Comparison of ENCODE assay signal across 7 cellular contexts in genomic region chr20:16729080-16729479, GRCh38. TPM values are rescaled to one million over a fixed set of nuclear protein-coding genes. Genes with fewer than 3 reads are reported as not detected.
DNase-seq lines count a peak whose midpoint lies in the region; TF ChIP-seq lines count a peak whose summit lies in the region.

No MANE protein-coding gene starts in this region.

- H3K9me3 ChIP-seq in hepatocyte (ENCODE audit: low read depth) (no peaks in the 10 kb centered on the region), tibial nerve (peaks cover 0 to 4% (median 0%) of the 10 kb centered on the region in 4 donors)

- peak overlapping the region; percentile 99 for H2AFZ ChIP-seq in hepatocyte

- no peak for TF ChIP-seq EP300 in tibial nerve (IDR thresholded peaks at IDR 0.05)

- no peak for TF ChIP-seq POLR2A in tibial nerve (IDR thresholded peaks at IDR 0.05)

- no peaks in the 10 kb centered on the region for H3K27me3 Mint-ChIP-seq in HFFc6 (ENCODE audit: insufficient read depth)

- TF ChIP-seq CTCF in HFFc6 (IDR thresholded peaks at IDR 0.05) (no peak), VCaP (conservative IDR thresholded peaks at IDR 0.05) (no peak), hepatocyte (IDR thresholded peaks at IDR 0.05; ENCODE audit: poor library complexity) (no peak), tibial nerve (IDR thresholded peaks at IDR 0.05) (no peak)

- peaks cover 39% of the 10 kb centered on the region for H3K79me2 ChIP-seq in hepatocyte

- H3K4me1 ChIP-seq in hepatocyte (ENCODE audit: insufficient read depth), result peaks cover 15% of the 10 kb centered on the region
- peaks cover 0 to 40% (median 12%) of the 10 kb centered on the region in 4 donors for H3K4me1 ChIP-seq in tibial nerve

- H3K4me1 Mint-ChIP-seq in HFFc6 (ENCODE audit: low read depth), result peaks cover 19% of the 10 kb centered on the region

- H4K20me1 ChIP-seq in hepatocyte (ENCODE audit: insufficient read depth, poor library complexity, severe bottlenecking), result peaks cover 7% of the 10 kb centered on the region

- H3K36me3 ChIP-seq in hepatocyte (replicated peaks; ENCODE audit: insufficient read depth, low read depth) (no peaks in the 10 kb centered on the region), tibial nerve (peaks cover 0 to 22% (median 0%) of the 10 kb centered on the region in 3 donors)

- DNase-seq in HFFc6, result no peak
- DNase-seq in hepatocyte (ENCODE audit: low spot score), result no peak
- no peak for DNase-seq in tibial nerve (ENCODE audit: low spot score in 2 of 2)
- no peak for DNase-seq in EL
- DNase-seq in HEK293T (ENCODE audit: extremely low spot score), result no peak

- peak overlapping the region; percentile 76 for H3K4me2 ChIP-seq in hepatocyte

- CTCF ChIA-PET in HEK293T (lab: Yijun Ruan, JAX), result no interaction called here

- peak overlapping the region; percentile 99 for H3K4me3 Mint-ChIP-seq in HFFc6

- POLR2A ChIA-PET in HEK293T (lab: Yijun Ruan, JAX), result no interaction called here

- H3K9me2 ChIP-seq in hepatocyte (replicated peaks; ENCODE audit: insufficient read depth), result no peaks in the 10 kb centered on the region

- H3K27ac Mint-ChIP-seq in HFFc6, result peak overlapping the region; percentile 99

- no peaks in the 10 kb centered on the region for H3K9me3 Mint-ChIP-seq in HFFc6

- H3K27me3 ChIP-seq in hepatocyte, result peaks cover 22% of the 10 kb centered on the region
- peaks cover 0 to 30% of the 10 kb centered on the region in 2 donors for H3K27me3 ChIP-seq in tibial nerve

- H3K4me3 ChIP-seq in hepatocyte, result peak overlapping the region; percentile 51
- peak overlapping the region in 4 of 7 experiments; percentile 78 to 96 (median 86) for H3K4me3 ChIP-seq in skin epidermis
- peak overlapping the region in 2 of 4 donors; percentile 64 to 76 for H3K4me3 ChIP-seq in tibial nerve

- H3K27ac ChIP-seq in VCaP, result peak overlapping the region; percentile 96
- H3K27ac ChIP-seq in hepatocyte, result peak overlapping the region; percentile 73
- H3K27ac ChIP-seq in skin epidermis, result peak overlapping the region in 6 of 21 experiments; percentile 83 to 94 (median 90)
- peak overlapping the region in 1 of 4 donors; percentile 90 for H3K27ac ChIP-seq in tibial nerve

- peaks cover 27% of the 10 kb centered on the region for H3K36me3 Mint-ChIP-seq in HFFc6 (ENCODE audit: low read depth)

- WGBS in hepatocyte (ENCODE audit: low lambda C conversion rate, missing lambda C conversion rate), result 95% methylated on average over 1 of the region's 1 CpG
- 97% methylated on average over 1 of the region's 1 CpG for WGBS in tibial nerve, 2 donors

TF ChIP-seq in HEK293T, 16 proteins besides CTCF, POLR2A, EP300 and RAD21:
- TF ChIP-seq NFRKB (IDR thresholded peaks at IDR 0.05), result no peak
- no peak for TF ChIP-seq BHLHE40 (IDR thresholded peaks at IDR 0.05; ENCODE audit: borderline replicate concordance)
- TF ChIP-seq L3MBTL2 (conservative IDR thresholded peaks at IDR 0.05), result no peak
- no peak for TF ChIP-seq FOXM1 (IDR thresholded peaks at IDR 0.05; ENCODE audit: borderline replicate concordance)
- no peak for TF ChIP-seq HDGF (IDR thresholded peaks at IDR 0.05; ENCODE audit: borderline replicate concordance)
- no peak for TF ChIP-seq ZNF384 (IDR thresholded peaks at IDR 0.05)
- no peak for TF ChIP-seq ARNT (IDR thresholded peaks at IDR 0.05)
- TF ChIP-seq ELF4 (IDR thresholded peaks at IDR 0.05), result no peak
- TF ChIP-seq CTBP1 (IDR thresholded peaks at IDR 0.05; ENCODE audit: borderline replicate concordance), result no peak
- TF ChIP-seq LEF1 (IDR thresholded peaks at IDR 0.05; ENCODE audit: borderline replicate concordance), result no peak

RNA-seq across cellular contexts. Expression of gene SNRPB2, which starts 0.7 kb away (rescaled TPM):
- 10 to 100 TPM; 61.8 to 84.8 (median 77.0) TPM for total RNA-seq in HFFc6 (2021; fragmentation: NEBNext Ultra II Directional; extraction: Animal tissue kit (Norgen Biotek cat#: 25700))
- 53.1 and 64.3 TPM in 2 replicates for total RNA-seq in hepatocyte
- 95.0 and 104 TPM in 2 replicates for polyA plus RNA-seq in hepatocyte
- 10 to 100 TPM; 18.0 to 30.1 (median 20.7) TPM for total RNA-seq in tibial nerve

RNA-seq across cellular contexts. Expression of gene OTOR, which starts 19.1 kb away (rescaled TPM):
- not detected for total RNA-seq in HFFc6 (2021; fragmentation: NEBNext Ultra II Directional; extraction: Animal tissue kit (Norgen Biotek cat#: 25700))
- total RNA-seq in hepatocyte (0.37 TPM in 1 of 2 replicates, not detected in the other), tibial nerve (not detected)
- polyA plus RNA-seq in hepatocyte, result 0.61 TPM in 1 of 2 replicates, not detected in the other
